Comparison of ENCODE assay signal across 18 cellular contexts in genomic region chr2:74255660-74256228, GRCh38. TPM values are rescaled to one million over a fixed set of nuclear protein-coding genes. Genes with fewer than 3 reads are reported as not detected.
DNase-seq lines count a peak whose midpoint lies in the region; ATAC-seq and TF ChIP-seq lines count a peak whose summit lies in the region.
"Had no signal": no experiment of that assay in that cellular context is flagged by ENCODE, and none has a peak within 500 bp of the region (broad histone marks: within the 10 kb centered on the region; RNA-seq: fewer than 3 reads in every experiment).

No MANE protein-coding gene starts in this region.

- H3K27me3 ChIP-seq in IMR-90 (ENCODE audit: control insufficient read depth, insufficient read depth, low read length) (peaks cover 52% of the 10 kb centered on the region), mesenchymal stem cell (ENCODE audit: control insufficient read depth in 1 of 2, insufficient read depth in 1 of 2, low read length in 2 of 2) (peaks cover 0 to 55% of the 10 kb centered on the region in 2 experiments), testis (no peaks in the 10 kb centered on the region), MG63 (no peaks in the 10 kb centered on the region)

- TF ChIP-seq POLR2A in IMR-90 (IDR thresholded peaks at IDR 0.05; ENCODE audit: low read depth, low read length): no peak
- TF ChIP-seq POLR2A in testis (IDR thresholded peaks at IDR 0.05): no peak

- dilution Hi-C loops in IMR-90 (cut with HindIII; ENCODE audit: low sequenced_read_pairs, unreplicated experiment): no loop called here

- no TSS peak for BruUV-seq in IMR-90 (replicated peaks; lab: Mats Ljungman, UMichigan)

- H3K27ac Mint-ChIP-seq in nephron progenitor cell: peak overlapping the region; percentile 69
- H3K27ac Mint-ChIP-seq: CD4-positive, alpha-beta T cell had no signal

- H3K4me1 Mint-ChIP-seq in nephron progenitor cell: peaks cover 35% of the 10 kb centered on the region

- no peaks in the 10 kb centered on the region for H3K9me3 Mint-ChIP-seq in nephron progenitor cell
- H3K9me3 Mint-ChIP-seq: CD4-positive, alpha-beta T cell; H9 had no signal

- H4K20me1 ChIP-seq in IMR-90 (ENCODE audit: insufficient read depth, low read length): no peaks in the 10 kb centered on the region

- H3K36me3 Mint-ChIP-seq in nephron progenitor cell (ENCODE audit: low read depth): peaks cover 12% of the 10 kb centered on the region

- TF ChIP-seq RAD21 in IMR-90 (IDR thresholded peaks at IDR 0.05; ENCODE audit: low read length): no peak

- no peaks in the 10 kb centered on the region for H3K36me3 ChIP-seq in IMR-90 (ENCODE audit: control insufficient read depth, insufficient read depth, low read length)
- H3K36me3 ChIP-seq in mesenchymal stem cell (ENCODE audit: control insufficient read depth in 1 of 2, insufficient read depth in 2 of 2, low read depth in 1 of 2, low read length in 2 of 2): no peaks in the 10 kb centered on the region
- no peaks in the 10 kb centered on the region for H3K36me3 ChIP-seq in testis (ENCODE audit: low read depth, missing control alignments)
- no peaks in the 10 kb centered on the region for H3K36me3 ChIP-seq in MG63

- H2BK12ac ChIP-seq in mesenchymal stem cell (ENCODE audit: low read length in 2 of 2): no peak overlapping the region

- H3K9me3 ChIP-seq in IMR-90 (ENCODE audit: control insufficient read depth, insufficient read depth, low read length): no peaks in the 10 kb centered on the region
- H3K9me3 ChIP-seq in mesenchymal stem cell (ENCODE audit: control insufficient read depth, low read length): no peaks in the 10 kb centered on the region
- H3K9me3 ChIP-seq in testis: no peaks in the 10 kb centered on the region
- no peaks in the 10 kb centered on the region for H3K9me3 ChIP-seq in MG63
- H3K9me3 ChIP-seq: A549 had no signal

- H3K4me1 ChIP-seq in IMR-90 (ENCODE audit: control insufficient read depth, insufficient read depth, low read length) (no peaks in the 10 kb centered on the region), mesenchymal stem cell (ENCODE audit: control insufficient read depth, insufficient read depth, low read depth, low read length) (no peaks in the 10 kb centered on the region), testis (peaks cover 11% of the 10 kb centered on the region)
- H3K4me1 ChIP-seq: A549 had no signal

- H3K79me1 ChIP-seq in IMR-90 (ENCODE audit: low read depth in 1 of 2, low read length in 2 of 2) (no peaks in the 10 kb centered on the region), mesenchymal stem cell (replicated peaks; ENCODE audit: low read length, poor library complexity, severe bottlenecking) (no peaks in the 10 kb centered on the region)

- peaks cover 14% of the 10 kb centered on the region for H3K27me3 Mint-ChIP-seq in nephron progenitor cell (ENCODE audit: low read depth, poor library complexity)
- H3K27me3 Mint-ChIP-seq: CD4-positive, alpha-beta T cell had no signal

- no peaks in the 10 kb centered on the region for H3K9me1 ChIP-seq in IMR-90 (ENCODE audit: insufficient read depth, low read length)

- DNase-seq in IMR-90 (no peak), mesenchymal stem cell (no peak), nephron progenitor cell (no peak), testis (peak; percentile 51), MG63 (no peak), activated T-cell treated with anti-CD3 and anti-CD28 coated beads for 4 hours (no peak)
- DNase-seq in effector CD8-positive, alpha-beta T cell (lab: John Stamatoyannopoulos, UW): no peak
- DNase-seq: AML-193; Calu3; CD4-positive, alpha-beta T cell; DMS79 treated with DMSO at 0.1 percent for 48 hours; GF-D8; GOT3; H9 had no signal

- H2AK9ac ChIP-seq in IMR-90 (replicated peaks; ENCODE audit: low read depth, low read length, poor library complexity): no peak overlapping the region

- H2BK15ac ChIP-seq in IMR-90 (ENCODE audit: low read depth, low read length): no peak overlapping the region
- H2BK15ac ChIP-seq in mesenchymal stem cell (ENCODE audit: low read depth, poor library complexity, severe bottlenecking): no peak overlapping the region

- in situ Hi-C loops in IMR-90 (cut with MboI; ENCODE audit: low sequenced_read_pairs): no loop called here

- H3K23ac ChIP-seq in IMR-90 (ENCODE audit: low read depth, low read length) (no peak overlapping the region), mesenchymal stem cell (ENCODE audit: low read length in 2 of 2) (no peak overlapping the region)

- intact Hi-C loops in IMR-90 (cut with micrococcal nuclease) (no loop called here), testis (cut with DNase I; ENCODE audit: low total_unique reads) (no loop called here)

- CTCF ChIA-PET in IMR-90 (lab: Yijun Ruan, JAX): no interaction called here

- H2AK5ac ChIP-seq in IMR-90 (ENCODE audit: low read depth, low read length): no peak overlapping the region
- no peak overlapping the region for H2AK5ac ChIP-seq in mesenchymal stem cell (ENCODE audit: low read length, severe bottlenecking)

- H3K4me3 ChIP-seq in IMR-90 (ENCODE audit: insufficient read depth, low read depth, low read length): no peak overlapping the region
- no peak overlapping the region for H3K4me3 ChIP-seq in mesenchymal stem cell (ENCODE audit: insufficient read depth in 1 of 2, low read depth in 1 of 2, low read length in 2 of 2)
- H3K4me3 ChIP-seq in testis: no peak overlapping the region
- H3K4me3 ChIP-seq in MG63: no peak overlapping the region
- H3K4me3 ChIP-seq: A549 had no signal

- H2BK20ac ChIP-seq in IMR-90 (ENCODE audit: low read depth, low read length): no peak overlapping the region

- H3K27ac ChIP-seq in IMR-90 (ENCODE audit: insufficient read depth, low read length) (no peak overlapping the region), mesenchymal stem cell (ENCODE audit: low read length, poor library complexity, severe bottlenecking) (no peak overlapping the region), testis (peak overlapping the region in 1 of 2 donors; percentile 31)
- H3K27ac ChIP-seq: 22Rv1, A549, C4-2B had no signal

- H3K56ac ChIP-seq in IMR-90 (ENCODE audit: extremely low read depth, insufficient read depth, low read length): no peak overlapping the region

- H3K18ac ChIP-seq in IMR-90 (ENCODE audit: low read depth, low read length): no peak overlapping the region
- no peak overlapping the region for H3K18ac ChIP-seq in mesenchymal stem cell (ENCODE audit: low read depth in 1 of 2, low read length in 2 of 2)

- H4K8ac ChIP-seq in IMR-90 (ENCODE audit: low read depth in 2 of 2, low read length in 2 of 2) (no peak overlapping the region), mesenchymal stem cell (ENCODE audit: low read length) (no peak overlapping the region)

- H3K14ac ChIP-seq in IMR-90 (replicated peaks; ENCODE audit: low read depth, low read length) (no peak overlapping the region), mesenchymal stem cell (ENCODE audit: low read length in 2 of 2) (no peak overlapping the region)

- peak overlapping the region; percentile 21 for H2AFZ ChIP-seq in IMR-90 (replicated peaks; ENCODE audit: low read length, poor library complexity)
- no peak overlapping the region for H2AFZ ChIP-seq in mesenchymal stem cell (ENCODE audit: low read depth, low read length)

- POLR2A ChIA-PET in IMR-90 (lab: Charles Lee; ENCODE audit: unreplicated experiment): no interaction called here

- H4K91ac ChIP-seq in IMR-90 (ENCODE audit: insufficient read depth, low read depth, low read length) (no peak overlapping the region), mesenchymal stem cell (ENCODE audit: low read length) (peak overlapping the region; percentile 71)

- H2BK5ac ChIP-seq in IMR-90 (ENCODE audit: low read depth, low read length, poor library complexity, severe bottlenecking) (no peak overlapping the region), mesenchymal stem cell (ENCODE audit: low read depth, low read length, poor library complexity, severe bottlenecking) (no peak overlapping the region)

- 93% methylated on average over 9 of the region's 18 CpGs; no CpG with 5 or more reads in 1 of the 2 experiments for WGBS in IMR-90 (ENCODE audit: extremely low coverage in 2 of 2, insufficient read length in 1 of 2), 2 experiments
- WGBS in mesenchymal stem cell: 90% methylated on average over 18 of the region's 18 CpGs
- WGBS in testis, 2 donors: 65 to 86% methylated on average over 18 of the region's 18 CpGs

- no peak overlapping the region for H3K4me3 Mint-ChIP-seq in nephron progenitor cell
- H3K4me3 Mint-ChIP-seq: CD4-positive, alpha-beta T cell; H9 had no signal

- no peak overlapping the region for H3K4ac ChIP-seq in IMR-90 (ENCODE audit: low read depth, low read length)
- no peak overlapping the region for H3K4ac ChIP-seq in mesenchymal stem cell (ENCODE audit: low read depth in 1 of 2, low read length in 2 of 2)

- TF ChIP-seq CTCF in IMR-90 (conservative IDR thresholded peaks at IDR 0.05; ENCODE audit: low read depth, low read length) (no peak), nephron progenitor cell (IDR thresholded peaks at IDR 0.05) (no peak), testis (IDR thresholded peaks at IDR 0.05) (no peak)

- no peak overlapping the region for H3K4me2 ChIP-seq in IMR-90 (ENCODE audit: low read depth, low read length)
- H3K4me2 ChIP-seq in mesenchymal stem cell (ENCODE audit: low read length, poor library complexity, severe bottlenecking): no peak overlapping the region
- H3K4me2 ChIP-seq: A549 had no signal

- H4K5ac ChIP-seq in IMR-90 (ENCODE audit: low read depth, low read length): no peak overlapping the region

- H3K9ac ChIP-seq in IMR-90 (ENCODE audit: low read depth, low read length) (no peak overlapping the region), mesenchymal stem cell (ENCODE audit: low read length) (no peak overlapping the region)

- no peak overlapping the region for H2BK120ac ChIP-seq in IMR-90 (ENCODE audit: low read depth, low read length)
- no peak overlapping the region for H2BK120ac ChIP-seq in mesenchymal stem cell (ENCODE audit: low read depth, low read length)

- no peak for ATAC-seq in IMR-90 (ENCODE audit: low read depth)
- ATAC-seq: A549, HepG2 had no signal

TF ChIP-seq in IMR-90, 13 proteins besides CTCF, POLR2A, EP300 and RAD21 (continues in another document):
- TF ChIP-seq RCOR1 (IDR thresholded peaks at IDR 0.05; ENCODE audit: insufficient replicate concordance, low read length): no peak

RNA-seq across cellular contexts. Expression of gene MTHFD2, which starts 57.3 kb away (rescaled TPM):
- total RNA-seq in IMR-90 (2012; rRNA removed) (122 and 136 TPM in 2 replicates), testis (10 to 100 TPM; 19.0 to 23.2 TPM)
- polyA plus RNA-seq in IMR-90 (2012; rRNA removed) (53.5 and 66.8 TPM in 2 replicates), testis (ENCODE audit: insufficient read depth, low read depth, low replicate concordance) (39.3 TPM)
- polyA plus RNA-seq in IMR-90 (2012; cell fraction: cytosol; rRNA removed): 38.4 and 49.1 TPM in 2 replicates
- 19.4 and 53.4 TPM in 2 replicates for polyA plus RNA-seq in IMR-90 (2012; cell fraction: nucleus; rRNA removed; ENCODE audit: low replicate concordance)
- 88.7 TPM for polyA plus RNA-seq in mesenchymal stem cell (2013, experiment 1 of 2)
- 89.4 TPM for polyA plus RNA-seq in mesenchymal stem cell (2013, experiment 2 of 2)
- total RNA-seq in MG63 (2014; rRNA removed; shearing (Covaris generic); ENCODE audit: low replicate concordance): 445 and 448 TPM in 2 replicates
